Comparison of ENCODE assay signal across 35 cellular contexts in genomic region chr1:213650603-213651002, GRCh38.
"Had no signal": no experiment of that assay in that cellular context is flagged by ENCODE, and none has a peak within 500 bp of the region (broad histone marks: within the 10 kb centered on the region; RNA-seq: fewer than 3 reads in every experiment).

No MANE protein-coding gene starts in this region.

- H3K27ac Mint-ChIP-seq: activated CD4-positive, alpha-beta T cell treated with anti-CD3 and anti-CD28 coated beads for 36 hours; activated CD8-positive, alpha-beta T cell treated with anti-CD3 and anti-CD28 coated beads for 36 hours; activated naive CD4-positive, alpha-beta T cell treated with anti-CD3 and anti-CD28 coated beads for 36 hours; activated naive CD4-positive, alpha-beta T cell treated with anti-CD3 and anti-CD28 coated beads, Interleukin-2, amount 50 U/mL, for 24 hours; activated naive CD8-positive, alpha-beta T cell treated with anti-CD3 and anti-CD28 coated beads for 36 hours; activated naive CD8-positive, alpha-beta T cell treated with anti-CD3 and anti-CD28 coated beads, Interleukin-2, amount 50 U/mL, for 24 hours; activated T-helper 1 cell treated with anti-CD3 and anti-CD28 coated beads, Interleukin-12 subunit alpha, Interleukin-12 subunit beta, Interleukin-2, Interleukin-4 antibody, amounts not matched to agents 30 ng/mL and 10 ng/mL and 1 ng/mL, durations not matched to agents 14 hours and 24 hours and 36 hours; activated T-helper 2 cell treated with anti-CD3 and anti-CD28 coated beads, Interferon-gamma antibody, Interleukin-2, Interleukin-4, amounts not matched to agents 10 μg/mL and 5 μg/mL and 100 μg/mL, durations not matched to agents 14 hours and 24 hours and 36 hours; T-cell; T-helper 1 cell treated with Interleukin-12 subunit alpha and Interleukin-12 subunit beta and Interleukin-4 antibody, amounts not matched to agents 30 μg/mL and 1 μg/mL, for 36 hours had no signal

- H3K4me3 ChIP-seq: adrenal gland, body of pancreas, colonic mucosa, esophagus squamous epithelium, gastroesophageal sphincter had no signal

- FAIRE-seq: endometrium, endothelial cell of umbilical vein had no signal

- H3K36me3 Mint-ChIP-seq: activated naive CD4-positive, alpha-beta T cell treated with anti-CD3 and anti-CD28 coated beads, Interleukin-2, amount 50 U/mL, for 24 hours; activated naive CD8-positive, alpha-beta T cell treated with anti-CD3 and anti-CD28 coated beads for 36 hours; T-cell had no signal

- H3K27me3 ChIP-seq: adrenal gland, body of pancreas, colonic mucosa had no signal

- H3K9me3 Mint-ChIP-seq: activated CD8-positive, alpha-beta T cell treated with anti-CD3 and anti-CD28 coated beads for 36 hours; activated naive CD4-positive, alpha-beta T cell treated with anti-CD3 and anti-CD28 coated beads for 36 hours; activated naive CD4-positive, alpha-beta T cell treated with anti-CD3 and anti-CD28 coated beads, Interleukin-2, amount 50 U/mL, for 24 hours; activated naive CD8-positive, alpha-beta T cell treated with anti-CD3 and anti-CD28 coated beads for 36 hours; activated naive CD8-positive, alpha-beta T cell treated with anti-CD3 and anti-CD28 coated beads, Interleukin-2, amount 50 U/mL, for 24 hours; activated T-helper 1 cell treated with anti-CD3 and anti-CD28 coated beads, Interleukin-12 subunit alpha, Interleukin-12 subunit beta, Interleukin-2, Interleukin-4 antibody, amounts not matched to agents 30 ng/mL and 10 ng/mL and 1 ng/mL, durations not matched to agents 14 hours and 24 hours and 36 hours; activated T-helper 2 cell treated with anti-CD3 and anti-CD28 coated beads, Interferon-gamma antibody, Interleukin-2, Interleukin-4, amounts not matched to agents 10 μg/mL and 5 μg/mL and 100 μg/mL, durations not matched to agents 14 hours and 24 hours and 36 hours; T-helper 1 cell treated with Interleukin-12 subunit alpha and Interleukin-12 subunit beta and Interleukin-4 antibody, amounts not matched to agents 30 μg/mL and 1 μg/mL, for 36 hours had no signal

- H3K9me3 ChIP-seq: adrenal gland, body of pancreas, colonic mucosa, esophagus squamous epithelium, gastroesophageal sphincter had no signal

- H3K4me3 Mint-ChIP-seq: activated CD4-positive, alpha-beta T cell treated with anti-CD3 and anti-CD28 coated beads for 36 hours; activated CD8-positive, alpha-beta T cell treated with anti-CD3 and anti-CD28 coated beads for 36 hours; activated naive CD4-positive, alpha-beta T cell treated with anti-CD3 and anti-CD28 coated beads for 36 hours; activated naive CD4-positive, alpha-beta T cell treated with anti-CD3 and anti-CD28 coated beads, Interleukin-2, amount 50 U/mL, for 24 hours; activated naive CD8-positive, alpha-beta T cell treated with anti-CD3 and anti-CD28 coated beads for 36 hours; activated naive CD8-positive, alpha-beta T cell treated with anti-CD3 and anti-CD28 coated beads, Interleukin-2, amount 50 U/mL, for 24 hours; activated T-helper 1 cell treated with anti-CD3 and anti-CD28 coated beads, Interleukin-12 subunit alpha, Interleukin-12 subunit beta, Interleukin-2, Interleukin-4 antibody, amounts not matched to agents 30 ng/mL and 10 ng/mL and 1 ng/mL, durations not matched to agents 14 hours and 24 hours and 36 hours; T-cell; T-helper 1 cell treated with Interleukin-12 subunit alpha and Interleukin-12 subunit beta and Interleukin-4 antibody, amounts not matched to agents 30 μg/mL and 1 μg/mL, for 36 hours had no signal

- H3K4me1 Mint-ChIP-seq: activated CD4-positive, alpha-beta T cell treated with anti-CD3 and anti-CD28 coated beads for 36 hours; activated naive CD4-positive, alpha-beta T cell treated with anti-CD3 and anti-CD28 coated beads, Interleukin-2, amount 50 U/mL, for 24 hours; activated naive CD8-positive, alpha-beta T cell treated with anti-CD3 and anti-CD28 coated beads for 36 hours; activated naive CD8-positive, alpha-beta T cell treated with anti-CD3 and anti-CD28 coated beads, Interleukin-2, amount 50 U/mL, for 24 hours; T-cell had no signal

- DNase-seq: activated CD4-positive, alpha-beta T cell treated with anti-CD3 and anti-CD28 coated beads for 36 hours; activated CD4-positive, alpha-beta T cell treated with anti-CD3 and anti-CD28 coated beads, Interleukin-2, amount 50 U/mL, for 1 hour; activated CD4-positive, alpha-beta T cell treated with anti-CD3 and anti-CD28 coated beads, Interleukin-2, amount 50 U/mL, for 48 hours; activated CD4-positive, CD25-positive, alpha-beta regulatory T cell; activated CD4-positive, CD25-positive, alpha-beta regulatory T cell treated with anti-CD3 and anti-CD28 coated beads, Interleukin-2, amount 50 U/mL, for 72 hours; activated CD8-positive, alpha-beta memory T cell treated with anti-CD3 and anti-CD28 coated beads for 24 hours; activated CD8-positive, alpha-beta memory T cell treated with anti-CD3 and anti-CD28 coated beads, Interleukin-2, amount 50 U/mL, for 4 hours; activated CD8-positive, alpha-beta T cell treated with anti-CD3 and anti-CD28 coated beads for 36 hours; activated effector memory CD4-positive, alpha-beta T cell treated with anti-CD3 and anti-CD28 coated beads, Interleukin-2, amount 50 U/mL, for 16 hours; activated naive CD4-positive, alpha-beta T cell treated with anti-CD3 and anti-CD28 coated beads for 36 hours; activated naive CD8-positive, alpha-beta T cell treated with anti-CD3 and anti-CD28 coated beads for 36 hours; activated naive CD8-positive, alpha-beta T cell treated with anti-CD3 and anti-CD28 coated beads, Interleukin-2, amount 50 U/mL, for 24 hours; activated T-cell treated with anti-CD3 and anti-CD28 coated beads, Interleukin-2, amount 50 U/mL, for 1 hour; activated T-cell treated with anti-CD3 and anti-CD28 coated beads, Interleukin-2, amount 50 U/mL, for 48 hours; adrenal gland; amygdala; aorta; body of pancreas; caudate nucleus; cerebellar nuclear complex; colonic mucosa; effector CD8-positive, alpha-beta T cell; esophagus squamous epithelium; foreskin melanocyte; T-cell; T-helper 9 cell; WERI-Rb-1 had no signal

- ATAC-seq: activated CD4-positive, alpha-beta T cell treated with anti-CD3 and anti-CD28 coated beads for 36 hours; activated CD8-positive, alpha-beta T cell treated with anti-CD3 and anti-CD28 coated beads for 36 hours; activated naive CD8-positive, alpha-beta T cell treated with anti-CD3 and anti-CD28 coated beads, Interleukin-2, amount 50 U/mL, for 24 hours; body of pancreas; gastroesophageal sphincter; T-cell had no signal

- H3K27ac ChIP-seq: adrenal gland, body of pancreas, colonic mucosa, epithelial cell of prostate, esophagus squamous epithelium, gastroesophageal sphincter, WERI-Rb-1 had no signal

- H3K36me3 ChIP-seq: adrenal gland, colonic mucosa, esophagus squamous epithelium, gastroesophageal sphincter, WERI-Rb-1 had no signal

- H3K4me1 ChIP-seq: adrenal gland, body of pancreas, colonic mucosa, esophagus squamous epithelium, gastroesophageal sphincter had no signal
